In genomic region chr12:51631021-51631420, GRCh38 we compare ENCODE assay signal across 15 cellular contexts. TPM values are rescaled to one million over a fixed set of nuclear protein-coding genes. Genes with fewer than 3 reads are reported as not detected.
DNase-seq lines count a peak whose midpoint lies in the region; ATAC-seq and TF ChIP-seq lines count a peak whose summit lies in the region.
"Had no signal": no experiment of that assay in that cellular context is flagged by ENCODE, and none has a peak within 500 bp of the region (broad histone marks: within the 10 kb centered on the region; RNA-seq: fewer than 3 reads in every experiment).

No MANE protein-coding gene starts in this region.

- no peak overlapping the region for H3K4me3 ChIP-seq in osteoblast (ENCODE audit: insufficient read depth, low read length)
- H3K4me3 ChIP-seq in MM.1S (ENCODE audit: low read length), result no peak overlapping the region
- H3K4me3 ChIP-seq: PC-9 had no signal

- no peaks in the 10 kb centered on the region for H3K9me3 Mint-ChIP-seq in HFFc6

- no peak for ATAC-seq in HG02610 (IDR thresholded peaks at IDR 0.05; ENCODE audit: unreplicated experiment)
- ATAC-seq in Right ventricle myocardium inferior, result no peak

- peak overlapping the region; percentile 86 for H3K27ac Mint-ChIP-seq in HFFc6

- TF ChIP-seq CTCF in HFFc6 (IDR thresholded peaks at IDR 0.05) (no peak), osteoblast (IDR thresholded peaks at IDR 0.05; ENCODE audit: extremely low read depth, low read depth, low read length) (no peak), MM.1S (IDR thresholded peaks at IDR 0.05; ENCODE audit: low read length) (no peak)

- no peaks in the 10 kb centered on the region for H3K9me3 ChIP-seq in osteoblast (ENCODE audit: low read depth, low read length)
- no peaks in the 10 kb centered on the region for H3K9me3 ChIP-seq in MM.1S (replicated peaks; ENCODE audit: insufficient read depth, low read length)

- H3K27ac ChIP-seq in osteoblast (ENCODE audit: low read depth, low read length) (peak overlapping the region; percentile 60), MM.1S (ENCODE audit: low read length) (no peak overlapping the region)
- H3K27ac ChIP-seq: C4-2B, PC-9 had no signal

- H3K4me1 Mint-ChIP-seq in HFFc6 (ENCODE audit: low read depth), result peaks cover 69% of the 10 kb centered on the region

- intact Hi-C loops in Right ventricle myocardium inferior (cut with DNase I), result no loop called here

- no peak overlapping the region for H3K4me3 Mint-ChIP-seq in HFFc6

- H3K4me2 ChIP-seq in osteoblast (ENCODE audit: insufficient read depth, low read length) (no peak overlapping the region), MM.1S (ENCODE audit: low read depth, low read length) (no peak overlapping the region)
- H3K4me2 ChIP-seq: PC-9 had no signal

- H2AFZ ChIP-seq in osteoblast (ENCODE audit: low read length) (no peak overlapping the region), MM.1S (ENCODE audit: low read length) (no peak overlapping the region)
- H2AFZ ChIP-seq: PC-9 had no signal

- H3K27me3 Mint-ChIP-seq in HFFc6 (ENCODE audit: insufficient read depth), result no peaks in the 10 kb centered on the region

- 0 out of 2 replicates have a peak, but pooled peaks cover 4% of the 10 kb centered on the region for H3K36me3 Mint-ChIP-seq in HFFc6 (ENCODE audit: low read depth)

- no peaks in the 10 kb centered on the region for H3K36me3 ChIP-seq in osteoblast (ENCODE audit: insufficient read depth, low read length)
- H3K36me3 ChIP-seq in MM.1S (replicated peaks; ENCODE audit: insufficient read depth, low read length), result no peaks in the 10 kb centered on the region

- DNase-seq in NCI-H446 treated with DMSO at 0.1 percent for 48 hours (lab: John Stamatoyannopoulos, UW), result peak; percentile 0
- no peak for DNase-seq in NCI-H446 (lab: John Stamatoyannopoulos, UW)
- no peak for DNase-seq in HFFc6
- DNase-seq in cerebellum (ENCODE audit: low spot score), result peak; percentile 51
- DNase-seq in osteoblast (ENCODE audit: insufficient read length, low spot score, missing footprints), result no peak
- DNase-seq in MM.1S, result no peak
- DNase-seq in Right ventricle myocardium inferior (ENCODE audit: missing footprints), result no peak
- DNase-seq: COR-L47, KG1, NCI-H1092 treated with DMSO at 0.1 percent for 48 hours, NCI-H187, NCI-H510A, PC-9 had no signal

- H3K9ac ChIP-seq in MM.1S (ENCODE audit: low read length), result no peak overlapping the region

- H3K4me1 ChIP-seq in osteoblast (ENCODE audit: insufficient read depth, low read length), result peaks cover 20% of the 10 kb centered on the region
- H3K4me1 ChIP-seq in MM.1S (ENCODE audit: low read length), result no peaks in the 10 kb centered on the region

- H4K20me1 ChIP-seq in osteoblast (ENCODE audit: insufficient read depth, low read length) (peaks cover 37% of the 10 kb centered on the region), MM.1S (ENCODE audit: insufficient read depth, low read length) (no peaks in the 10 kb centered on the region)

- H3K79me2 ChIP-seq in osteoblast (ENCODE audit: insufficient read depth, low read length) (peaks cover 89% of the 10 kb centered on the region), MM.1S (ENCODE audit: low read length) (no peaks in the 10 kb centered on the region)

- no peaks in the 10 kb centered on the region for H3F3A ChIP-seq in MM.1S (ENCODE audit: insufficient read depth, low read length)

- no peaks in the 10 kb centered on the region for H3K9me2 ChIP-seq in MM.1S (replicated peaks; ENCODE audit: insufficient read depth, low read length)

- no peaks in the 10 kb centered on the region for H3K27me3 ChIP-seq in osteoblast (ENCODE audit: insufficient read depth, low read length)
- H3K27me3 ChIP-seq in MM.1S (replicated peaks; ENCODE audit: insufficient read depth, low read length), result no peaks in the 10 kb centered on the region

RNA-seq across cellular contexts. Expression of gene SCN8A, which starts 40.0 kb away (rescaled TPM):
- total RNA-seq in HFFc6 (2021; fragmentation: NEBNext Ultra II Directional; extraction: Animal tissue kit (Norgen Biotek cat#: 25700)), result 10 to 100 TPM; 13.4 to 16.0 (median 15.3) TPM
- 80.3 TPM for total RNA-seq in cerebellum
- 24.5 and 26.4 TPM in 2 replicates for total RNA-seq in osteoblast
- total RNA-seq in Right ventricle myocardium inferior, result 0.24 TPM

Comparison
In these comparisons a context has a peak if more than half of its experiments do, and no peak if none do; other contexts are left out.
1. DNase-seq: peak in NCI-H446 treated with DMSO at 0.1 percent for 48 hours (single experiment) and cerebellum (single experiment); none in NCI-H446 (0 of 2), HFFc6 (single experiment), osteoblast (single experiment), MM.1S (single experiment) and Right ventricle myocardium inferior (single experiment).
2. RNA of gene SCN8A, which starts 40.0 kb away (total RNA-seq): 80.3 TPM in cerebellum (single experiment), 24.5 to 26.4 TPM in osteoblast and 13.4 to 16.0 TPM in HFFc6; 0.24 TPM in Right ventricle myocardium inferior (single experiment); every median in the first group is over 10 times any median in the second.